In genomic region chr15:49031764-49032270, GRCh38 we compare ENCODE assay signal across 24 cellular contexts.
"Had no signal": no experiment of that assay in that cellular context is flagged by ENCODE, and none has a peak within 500 bp of the region (broad histone marks: within the 10 kb centered on the region; RNA-seq: fewer than 3 reads in every experiment).

No MANE protein-coding gene starts in this region.

- H3K27me3 ChIP-seq: esophagus squamous epithelium, pancreas, testis, transverse colon had no signal

- H3K4me1 ChIP-seq: pancreas, psoas muscle, testis had no signal

- ATAC-seq: activated CD4-positive, CD25-positive, alpha-beta regulatory T cell treated with anti-CD3 and anti-CD28 coated beads, Interleukin-2, amount 50 U/mL, for 24 hours; left colon; naive thymus-derived CD4-positive, alpha-beta T cell; pancreas; psoas muscle; right cardiac atrium had no signal

- H3K27ac ChIP-seq: epithelial cell of prostate, esophagus squamous epithelium, pancreas, psoas muscle, testis, transverse colon, WERI-Rb-1 had no signal

- DNase-seq: activated CD4-positive, alpha-beta memory T cell treated with anti-CD3 and anti-CD28 coated beads for 36 hours; activated CD4-positive, alpha-beta T cell treated with anti-CD3 and anti-CD28 coated beads, Interleukin-2, amount 10 ng/mL, durations not matched to agents 24 days and 14 days; activated CD8-positive, alpha-beta memory T cell treated with anti-CD3 and anti-CD28 coated beads, Interleukin-2, amount 50 U/mL, for 4 hours; activated T-cell treated with anti-CD3 and anti-CD28 coated beads, Interleukin-2, amount 50 U/mL, for 1 hour; aorta; caudate nucleus; esophagus squamous epithelium; foreskin melanocyte; islet precursor cell; left colon; mammary epithelial cell; naive thymus-derived CD4-positive, alpha-beta T cell; pancreas; psoas muscle; right cardiac atrium; stimulated activated CD4-positive, alpha-beta T cell treated with anti-CD3 and anti-CD28 coated beads, Interleukin-2, amount 100 ng/mL, for 48 hours; stimulated activated naive CD4-positive, alpha-beta T cell treated with Interleukin-2 at 50 U/mL for 16 hours; SW 1271; T-helper 9 cell; testis; transverse colon; WERI-Rb-1 had no signal

- H3K9me3 ChIP-seq: esophagus squamous epithelium, pancreas, psoas muscle, testis, transverse colon had no signal

- H3K4me3 ChIP-seq: esophagus squamous epithelium, pancreas, psoas muscle, testis, transverse colon had no signal
